ENCODE assay signal across 12 cellular contexts in genomic region chr19:16365300-16365996, GRCh38. TPM values are rescaled to one million over a fixed set of nuclear protein-coding genes. Genes with fewer than 3 reads are reported as not detected.
A peak's percentile ranks its signal among the peaks of the same experiment; 100 is the strongest.
DNase-seq lines count a peak whose midpoint lies in the region; ATAC-seq and TF ChIP-seq lines count a peak whose summit lies in the region.
"Had no signal": no experiment of that assay in that cellular context is flagged by ENCODE, and none has a peak within 500 bp of the region (broad histone marks: within the 10 kb centered on the region; RNA-seq: fewer than 3 reads in every experiment).

No MANE protein-coding gene starts in this region.

- CTCF ChIA-PET in HEK293 (lab: Yijun Ruan, JAX), result interaction anchor here (1.2 kb wide), 1 partner anchor 11 kb away, joined by 6 read pairs; no protein-coding TSS in a partner anchor

- no peak for TF ChIP-seq CTCF in HEK293 (tag by site-specific recombination; IDR thresholded peaks at IDR 0.05)
- TF ChIP-seq CTCF in osteoblast (IDR thresholded peaks at IDR 0.05; ENCODE audit: extremely low read depth, low read depth, low read length), result no peak
- no peak for TF ChIP-seq CTCF in WERI-Rb-1 (IDR thresholded peaks at IDR 0.05; ENCODE audit: low read depth, low read length)
- TF ChIP-seq CTCF in colonic mucosa (IDR thresholded peaks at IDR 0.05), result no peak

- H3K4me3 ChIP-seq in CD4-positive, CD25-positive, alpha-beta regulatory T cell (ENCODE audit: low read depth, low read length), result peak overlapping the region; percentile 82
- H3K4me3 ChIP-seq in HEK293 (ENCODE audit: low read depth, low read length) (no peak overlapping the region), osteoblast (ENCODE audit: insufficient read depth, low read length) (no peak overlapping the region), WERI-Rb-1 (ENCODE audit: low read depth, low read length) (no peak overlapping the region), colonic mucosa (no peak overlapping the region)

- no peaks in the 10 kb centered on the region for H3K9me3 Mint-ChIP-seq in CD4-positive, CD25-positive, alpha-beta regulatory T cell
- H3K9me3 Mint-ChIP-seq in dendritic cell treated with granulocyte-macrophage colony-stimulating factor and Interleukin-4, amounts not matched to agents 40 ng/mL and 50 ng/mL, for 4 days, result no peaks in the 10 kb centered on the region
- H3K9me3 Mint-ChIP-seq: central memory CD8-positive, alpha-beta T cell; type B pancreatic cell had no signal

- no peak overlapping the region for H3K27ac Mint-ChIP-seq in CD4-positive, CD25-positive, alpha-beta regulatory T cell
- H3K27ac Mint-ChIP-seq in dendritic cell treated with granulocyte-macrophage colony-stimulating factor and Interleukin-4, amounts not matched to agents 40 ng/mL and 50 ng/mL, for 4 days, result peak overlapping the region; percentile 89
- H3K27ac Mint-ChIP-seq: type B pancreatic cell had no signal

- H3K36me3 ChIP-seq in CD4-positive, CD25-positive, alpha-beta regulatory T cell (ENCODE audit: control insufficient read depth, insufficient read depth, low read length), result no peaks in the 10 kb centered on the region
- peaks cover 0 to 5% of the 10 kb centered on the region in 2 experiments; a peak in 1 of 3 replicates for H3K36me3 ChIP-seq in HEK293 (ENCODE audit: control insufficient read depth in 2 of 2, insufficient read depth in 1 of 2, low read length in 2 of 2)
- no peaks in the 10 kb centered on the region for H3K36me3 ChIP-seq in osteoblast (ENCODE audit: insufficient read depth, low read length)
- peaks cover 3% of the 10 kb centered on the region; the same call in 1 of the 2 replicates for H3K36me3 ChIP-seq in WERI-Rb-1
- no peaks in the 10 kb centered on the region for H3K36me3 ChIP-seq in colonic mucosa

- intact Hi-C loops in dendritic cell treated with granulocyte-macrophage colony-stimulating factor and Interleukin-4, amounts not matched to agents 40 ng/mL and 50 ng/mL, for 4 days (cut with micrococcal nuclease), result loop anchor here (5.0 kb wide), 1 partner anchor 38 kb away; no protein-coding TSS in a partner anchor
- intact Hi-C loops in colonic mucosa (cut with DNase I), result no loop called here

- H3K4me1 ChIP-seq in CD4-positive, CD25-positive, alpha-beta regulatory T cell (ENCODE audit: control insufficient read depth, insufficient read depth, low read length, poor library complexity, severe bottlenecking), result peaks cover 98% of the 10 kb centered on the region
- H3K4me1 ChIP-seq in HEK293 (ENCODE audit: control insufficient read depth, insufficient read depth, low read length), result no peaks in the 10 kb centered on the region; the same call in 1 of the 2 replicates
- H3K4me1 ChIP-seq in osteoblast (ENCODE audit: insufficient read depth, low read length), result no peaks in the 10 kb centered on the region
- peaks cover 5% of the 10 kb centered on the region for H3K4me1 ChIP-seq in colonic mucosa

- no peaks in the 10 kb centered on the region for H3K27me3 ChIP-seq in CD4-positive, CD25-positive, alpha-beta regulatory T cell (ENCODE audit: control insufficient read depth, insufficient read depth, low read length)
- H3K27me3 ChIP-seq in osteoblast (ENCODE audit: insufficient read depth, low read length) (no peaks in the 10 kb centered on the region), WERI-Rb-1 (ENCODE audit: insufficient read depth, low read depth, severe bottlenecking) (no peaks in the 10 kb centered on the region), colonic mucosa (no peaks in the 10 kb centered on the region)

- H2AFZ ChIP-seq in osteoblast (ENCODE audit: low read length), result no peak overlapping the region

- H3K36me3 Mint-ChIP-seq in CD4-positive, CD25-positive, alpha-beta regulatory T cell, result peaks cover 4% of the 10 kb centered on the region
- H3K36me3 Mint-ChIP-seq in dendritic cell treated with granulocyte-macrophage colony-stimulating factor and Interleukin-4, amounts not matched to agents 40 ng/mL and 50 ng/mL, for 4 days (ENCODE audit: low read depth), result peaks cover 43% of the 10 kb centered on the region
- H3K36me3 Mint-ChIP-seq: type B pancreatic cell had no signal

- H3K4me2 ChIP-seq in osteoblast (ENCODE audit: insufficient read depth, low read length), result no peak overlapping the region

- no peaks in the 10 kb centered on the region for H3K27me3 Mint-ChIP-seq in CD4-positive, CD25-positive, alpha-beta regulatory T cell
- H3K27me3 Mint-ChIP-seq in dendritic cell treated with granulocyte-macrophage colony-stimulating factor and Interleukin-4, amounts not matched to agents 40 ng/mL and 50 ng/mL, for 4 days, result peaks cover 51% of the 10 kb centered on the region
- H3K27me3 Mint-ChIP-seq: central memory CD8-positive, alpha-beta T cell; type B pancreatic cell had no signal

- POLR2A ChIA-PET in HEK293 (lab: Yijun Ruan, JAX), result no interaction called here

- DNase-seq in CD4-positive, CD25-positive, alpha-beta regulatory T cell, result no peak
- DNase-seq in osteoblast (ENCODE audit: insufficient read length, low spot score, missing footprints) (peak; percentile 52), WERI-Rb-1 (no peak), colonic mucosa (no peak), NCI-H226 (no peak)
- DNase-seq: NCI-H446, T1000 had no signal

- H3K4me1 Mint-ChIP-seq in CD4-positive, CD25-positive, alpha-beta regulatory T cell, result peaks cover 33 to 67% (median 36%) of the 10 kb centered on the region in 4 donors
- H3K4me1 Mint-ChIP-seq in dendritic cell treated with granulocyte-macrophage colony-stimulating factor and Interleukin-4, amounts not matched to agents 40 ng/mL and 50 ng/mL, for 4 days (ENCODE audit: low read depth), result peaks cover 73% of the 10 kb centered on the region

- no peak for ATAC-seq in CD4-positive, CD25-positive, alpha-beta regulatory T cell (ENCODE audit: low read depth in 2 of 2)
- ATAC-seq: Panc1 had no signal

- peak overlapping the region; percentile 93 for H3K27ac ChIP-seq in CD4-positive, CD25-positive, alpha-beta regulatory T cell (ENCODE audit: insufficient read depth, low read length, poor library complexity, severe bottlenecking)
- no peak overlapping the region for H3K27ac ChIP-seq in HEK293 (ENCODE audit: extremely low read depth, low read depth, low read length)
- no peak overlapping the region for H3K27ac ChIP-seq in osteoblast (ENCODE audit: low read depth, low read length)
- H3K27ac ChIP-seq in WERI-Rb-1, result no peak overlapping the region
- H3K27ac ChIP-seq in colonic mucosa, result no peak overlapping the region

- peak overlapping the region in 1 of 2 donors; percentile 21 for H3K9ac ChIP-seq in colonic mucosa (ENCODE audit: low read depth in 2 of 2, low read length in 2 of 2)

- H3K79me2 ChIP-seq in osteoblast (ENCODE audit: insufficient read depth, low read length), result peaks cover 3% of the 10 kb centered on the region

- peak overlapping the region in 3 of 4 donors; percentile 56 to 64 (median 56) for H3K4me3 Mint-ChIP-seq in CD4-positive, CD25-positive, alpha-beta regulatory T cell
- H3K4me3 Mint-ChIP-seq in dendritic cell treated with granulocyte-macrophage colony-stimulating factor and Interleukin-4, amounts not matched to agents 40 ng/mL and 50 ng/mL, for 4 days, result no peak overlapping the region
- H3K4me3 Mint-ChIP-seq: central memory CD8-positive, alpha-beta T cell; type B pancreatic cell had no signal

- H4K20me1 ChIP-seq in osteoblast (ENCODE audit: insufficient read depth, low read length), result peaks cover 10% of the 10 kb centered on the region

- no peaks in the 10 kb centered on the region for H3K9me3 ChIP-seq in CD4-positive, CD25-positive, alpha-beta regulatory T cell (ENCODE audit: control insufficient read depth in 2 of 2, low read length in 2 of 2)
- no peaks in the 10 kb centered on the region for H3K9me3 ChIP-seq in HEK293 (ENCODE audit: control insufficient read depth, insufficient read depth, low read depth, low read length)
- no peaks in the 10 kb centered on the region for H3K9me3 ChIP-seq in osteoblast (ENCODE audit: low read depth, low read length)
- H3K9me3 ChIP-seq in WERI-Rb-1 (ENCODE audit: severe bottlenecking), result no peaks in the 10 kb centered on the region
- H3K9me3 ChIP-seq in colonic mucosa, result no peaks in the 10 kb centered on the region

TF ChIP-seq in HEK293, 187 proteins besides CTCF, POLR2A, EP300 and RAD21:
- no peak for TF ChIP-seq PRDM1 (tag by site-specific recombination; IDR thresholded peaks at IDR 0.05)
- no peak for TF ChIP-seq KLF8 (tag by site-specific recombination; IDR thresholded peaks at IDR 0.05)
- peak; percentile 55 for TF ChIP-seq SCRT2 (tag by site-specific recombination; IDR thresholded peaks at IDR 0.05)
- no peak for TF ChIP-seq KLF1 (tag by site-specific recombination; IDR thresholded peaks at IDR 0.05)
TF ChIP-seq in HEK293: peak in this region for 1.

RNA-seq across cellular contexts. Expression of gene KLF2, which starts 40.8 kb away (rescaled TPM):
- 725 TPM for total RNA-seq in CD4-positive, CD25-positive, alpha-beta regulatory T cell
- 100 to 1,000 TPM in 2 of 4 donors, 10 to 100 TPM in 2; 95.1 to 139 (median 118) TPM for polyA plus RNA-seq in CD4-positive, CD25-positive, alpha-beta regulatory T cell
- total RNA-seq in osteoblast (11.2 and 16.6 TPM in 2 replicates), colonic mucosa (10 to 100 TPM; 12.9 to 18.7 TPM)

Comparison
In these comparisons a context has a peak if more than half of its experiments do, and no peak if none do; other contexts are left out.
1. RNA of gene KLF2, which starts 40.8 kb away (total RNA-seq): 725 TPM in CD4-positive, CD25-positive, alpha-beta regulatory T cell (single experiment); 12.9 to 18.7 TPM in colonic mucosa and 11.2 to 16.6 TPM in osteoblast; every median in the first group is over 10 times any median in the second.